ENCODE assay signal across 12 cellular contexts in the genomic region with DNA sequence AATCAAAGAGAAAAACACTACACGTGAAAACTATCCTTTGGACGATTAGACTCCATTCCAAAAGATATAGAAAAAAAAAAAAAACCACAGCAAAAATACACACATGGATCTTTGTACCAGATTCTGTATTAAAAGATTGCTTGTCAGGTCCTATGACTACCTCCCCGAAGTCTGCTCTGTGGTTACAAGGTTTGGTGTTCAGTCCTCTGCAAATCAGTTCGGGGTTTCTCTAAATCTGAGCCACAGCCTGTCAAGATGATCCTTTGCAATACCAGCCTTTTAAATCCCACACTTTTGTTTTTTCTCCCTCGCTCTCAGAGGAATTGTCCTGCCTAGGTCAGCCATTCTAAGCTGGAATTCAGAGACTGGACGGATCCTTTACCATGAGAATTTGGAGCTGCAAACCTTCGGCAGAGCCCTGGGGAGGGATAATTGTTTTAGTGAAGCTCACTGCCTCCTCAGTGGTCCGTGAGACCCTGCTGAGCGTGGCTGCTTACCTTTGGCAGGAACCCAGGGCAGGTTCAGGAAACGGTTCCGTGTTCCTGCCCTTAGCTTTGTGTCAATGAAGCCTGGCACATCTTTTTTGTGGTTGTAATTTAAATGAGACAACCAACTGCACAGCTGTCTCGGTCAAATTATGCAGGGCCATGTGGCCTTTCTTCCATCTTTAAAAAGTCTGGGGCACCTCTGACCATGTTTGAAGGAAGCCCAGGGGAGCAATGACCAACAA. TPM values are rescaled to one million over a fixed set of nuclear protein-coding genes. Genes with fewer than 3 reads are reported as not detected.
DNase-seq lines count a peak whose midpoint lies in the region; ATAC-seq and TF ChIP-seq lines count a peak whose summit lies in the region.
"Had no signal": no experiment of that assay in that cellular context is flagged by ENCODE, and none has a peak within 500 bp of the region (broad histone marks: within the 10 kb centered on the region; RNA-seq: fewer than 3 reads in every experiment).

No MANE protein-coding gene starts in this region.

- TF ChIP-seq CTCF in esophagus muscularis mucosa (IDR thresholded peaks at IDR 0.05) (no peak), RWPE1 (conservative IDR thresholded peaks at IDR 0.05; ENCODE audit: low read depth) (no peak)

- CTCF ChIA-PET in RWPE1 (lab: Yijun Ruan, JAX), result interaction anchor here (0.7 kb wide), 1 partner anchor 1640 kb away, joined by 3 read pairs; no protein-coding TSS in a partner anchor

- H3K4me3 ChIP-seq in esophagus muscularis mucosa, result peak overlapping the region in 1 of 4 donors; percentile 10

- peaks cover 24 to 55% (median 33%) of the 10 kb centered on the region in 4 donors for H3K4me1 ChIP-seq in esophagus muscularis mucosa
- H3K4me1 ChIP-seq: colonic mucosa, parathyroid adenoma had no signal

- DNase-seq in GM03348 (ENCODE audit: low spot score) (peak; percentile 27), NAMALWA (ENCODE audit: low spot score) (peak; percentile 86), esophagus muscularis mucosa (ENCODE audit: extremely low spot score) (no peak), retina (peak; percentile 57), RWPE1 (ENCODE audit: low spot score) (no peak), NCI-H2029 treated with DMSO at 0.1 percent for 48 hours (lab: John Stamatoyannopoulos, UW) (no peak)
- DNase-seq: CD8-positive, alpha-beta T cell; colonic mucosa; NCI-H2227 treated with DMSO at 0.1 percent for 48 hours had no signal

- no peaks in the 10 kb centered on the region for H3K36me3 ChIP-seq in esophagus muscularis mucosa
- H3K36me3 ChIP-seq: colonic mucosa had no signal

- intact Hi-C loops in esophagus muscularis mucosa (cut with DNase I), result no loop called here

- TF ChIP-seq POLR2A in esophagus muscularis mucosa (IDR thresholded peaks at IDR 0.05; ENCODE audit: low read depth), result no peak

- no peak for ATAC-seq in HG02623 (IDR thresholded peaks at IDR 0.05; ENCODE audit: unreplicated experiment)
- no peak for ATAC-seq in HG03135 (IDR thresholded peaks at IDR 0.05; ENCODE audit: unreplicated experiment)
- ATAC-seq: CD8-positive, alpha-beta T cell had no signal

- POLR2A ChIA-PET in RWPE1 (lab: Yijun Ruan, JAX; ENCODE audit: low non-redundant PET), result no interaction called here

- H3K27ac ChIP-seq in esophagus muscularis mucosa (replicated peaks in 1 of 4) (peak overlapping the region; percentile 39 to 79 (median 52)), RWPE1 (no peak overlapping the region)
- H3K27ac ChIP-seq: colonic mucosa had no signal

- WGBS in esophagus muscularis mucosa, result 78% methylated on average over 12 of the region's 12 CpGs

- TF ChIP-seq EP300 in esophagus muscularis mucosa (IDR thresholded peaks at IDR 0.05), result no peak

- H3K27me3 ChIP-seq in esophagus muscularis mucosa, result peaks cover 0 to 48% (median 0%) of the 10 kb centered on the region in 4 donors
- H3K27me3 ChIP-seq: colonic mucosa had no signal

- no peaks in the 10 kb centered on the region for H3K9me3 ChIP-seq in esophagus muscularis mucosa
- H3K9me3 ChIP-seq: colonic mucosa had no signal

RNA-seq across cellular contexts. Expression of a gene that starts 47.3 kb away (rescaled TPM):
- 10 to 100 TPM; 15.8 to 26.7 (median 21.6) TPM for total RNA-seq in esophagus muscularis mucosa

Comparison
In these comparisons a context has a peak if more than half of its experiments do, and no peak if none do; other contexts are left out.
1. DNase-seq: peak in GM03348 (single experiment), NAMALWA (single experiment) and retina (single experiment); none in esophagus muscularis mucosa (single experiment), RWPE1 (single experiment) and NCI-H2029 treated with DMSO at 0.1 percent for 48 hours (single experiment).